Comparison of ENCODE assay signal across 24 cellular contexts in the genomic region with DNA sequence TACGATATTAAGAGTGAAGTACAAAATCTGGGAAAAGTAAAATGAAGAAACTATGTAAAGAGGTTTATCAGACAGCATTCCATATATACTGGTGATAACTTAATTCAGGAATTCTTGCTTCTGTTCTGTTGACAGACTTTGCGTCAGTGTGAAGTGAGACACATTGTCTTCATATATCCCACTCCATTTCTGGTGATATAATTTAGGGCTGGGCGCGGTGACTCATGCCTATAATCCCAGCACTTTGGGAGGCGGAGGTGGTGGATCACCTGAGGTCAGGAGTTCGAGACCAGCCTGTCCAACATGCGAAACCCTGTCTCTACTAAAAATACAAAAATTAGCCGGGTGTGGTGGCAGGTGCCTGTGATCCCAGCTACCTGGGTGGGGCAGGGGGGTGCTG.
"Had no signal": no experiment of that assay in that cellular context is flagged by ENCODE, and none has a peak within 500 bp of the region (broad histone marks: within the 10 kb centered on the region; RNA-seq: fewer than 3 reads in every experiment).

No MANE protein-coding gene starts in this region.

- H3K9me3 ChIP-seq: left ventricle myocardium inferior, mucosa of descending colon, pancreas, psoas muscle, right atrium auricular region, right lobe of liver, tibial nerve, uterus had no signal

- FAIRE-seq: islet of Langerhans, pancreas had no signal

- H3K4me2 ChIP-seq: smooth muscle cell had no signal

- DNase-seq: hypothalamus; immature natural killer cell; left ventricle myocardium inferior; midbrain; mucosa of descending colon; naive thymus-derived CD8-positive, alpha-beta T cell; pancreas; posterior cingulate gyrus; psoas muscle; right lobe of liver; stimulated activated CD4-positive, alpha-beta T cell treated with anti-CD3 and anti-CD28 coated beads, Interleukin-1b, Interleukin-23, amount 100 ng/mL, for 48 hours; stimulated activated CD4-positive, alpha-beta T cell treated with anti-CD3 and anti-CD28 coated beads, Interleukin-2, amount 100 ng/mL, for 48 hours; stimulated activated CD4-positive, alpha-beta T cell treated with anti-CD3 and anti-CD28 coated beads, Interleukin-4, amount 100 ng/mL, for 4 hours; stimulated activated CD8-positive, alpha-beta memory T cell treated with anti-CD3 and anti-CD28 coated beads, Interleukin-4, amount 100 ng/mL, for 48 hours; stimulated activated naive CD4-positive, alpha-beta T cell treated with Interleukin-2 at 50 U/mL for 16 hours; stimulated activated naive CD8-positive, alpha-beta T cell treated with anti-CD3 and anti-CD28 coated beads, Interleukin-15, amount 100 ng/mL, for 72 hours; substantia nigra; uterus had no signal

- ATAC-seq: mucosa of descending colon; naive thymus-derived CD8-positive, alpha-beta T cell; pancreas; psoas muscle; right lobe of liver; stimulated activated memory B cell treated with anti-CD40 and anti-IgM and Interleukin-4, amounts not matched to agents 10 μg/mL and 1 μg/mL and 100 μg/mL, for 72 hours; stimulated activated naive CD8-positive, alpha-beta T cell treated with anti-CD3 and anti-CD28 coated beads, Interleukin-15, amount 100 ng/mL, for 72 hours had no signal

- H3K27ac ChIP-seq: left ventricle myocardium inferior, pancreas, psoas muscle, right atrium auricular region, right lobe of liver, tibial nerve, uterus had no signal

- H3K4me3 ChIP-seq: left ventricle myocardium inferior, lung, mucosa of descending colon, pancreas, psoas muscle, right atrium auricular region, right lobe of liver, smooth muscle cell, tibial nerve, uterus had no signal

- H3K4me1 ChIP-seq: left ventricle myocardium inferior, pancreas, right atrium auricular region, right lobe of liver, tibial nerve, uterus had no signal

- H3K27me3 ChIP-seq: pancreas, right atrium auricular region, right lobe of liver, tibial nerve, uterus had no signal

- H3K36me3 ChIP-seq: left ventricle myocardium inferior, pancreas, right atrium auricular region, right lobe of liver, tibial nerve, uterus had no signal
